1 cellular context compared by ENCODE assay signal in the genomic region with DNA sequence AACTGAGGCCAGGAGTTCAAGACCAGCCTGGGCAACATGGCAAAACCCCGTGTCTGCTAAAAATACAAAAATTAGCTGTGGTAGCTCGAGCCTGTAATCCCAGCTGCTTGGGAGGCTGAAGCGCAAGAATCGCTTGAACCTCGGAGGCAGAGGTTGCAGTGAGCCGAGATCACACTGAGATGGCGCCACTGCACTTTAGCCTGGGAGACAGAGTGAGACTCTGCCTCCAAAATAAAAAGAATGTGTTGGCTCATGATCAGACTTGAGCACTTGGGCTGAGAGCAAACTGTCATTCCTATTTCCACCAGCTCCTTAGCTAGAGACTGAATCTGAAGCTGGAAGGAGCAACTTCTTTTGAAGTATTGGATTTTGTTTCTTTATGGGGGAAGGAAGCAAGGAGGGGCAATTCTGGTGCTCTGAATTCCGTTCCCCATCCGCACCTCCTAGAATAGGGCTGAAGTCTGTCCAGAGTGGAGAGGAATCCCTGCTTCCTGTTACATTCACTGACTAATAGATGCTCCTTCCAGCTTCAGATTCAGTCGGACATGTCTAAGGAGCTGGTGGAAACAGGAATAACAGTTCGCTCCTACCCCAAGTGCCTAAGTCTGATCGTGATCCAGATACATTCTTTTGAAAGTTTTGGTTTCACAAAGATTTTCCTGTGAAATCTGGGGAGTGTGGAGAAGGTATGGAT.
TF ChIP-seq lines count a peak whose summit lies in the region.

No MANE protein-coding gene starts in this region.

TF ChIP-seq in GM12878, 131 proteins besides CTCF, POLR2A, EP300 and RAD21:
- TF ChIP-seq POLR2AphosphoS2 (IDR thresholded peaks at IDR 0.05; ENCODE audit: low read depth, low read length) (no peak), SMC3 (IDR thresholded peaks at IDR 0.05; ENCODE audit: borderline replicate concordance, low read length) (peak; percentile 26; the same call in 1 of the 2 replicates), TCF12 (IDR thresholded peaks at IDR 0.05; ENCODE audit: low read depth, low read length) (no peak)
- TF ChIP-seq, protein P1, sequence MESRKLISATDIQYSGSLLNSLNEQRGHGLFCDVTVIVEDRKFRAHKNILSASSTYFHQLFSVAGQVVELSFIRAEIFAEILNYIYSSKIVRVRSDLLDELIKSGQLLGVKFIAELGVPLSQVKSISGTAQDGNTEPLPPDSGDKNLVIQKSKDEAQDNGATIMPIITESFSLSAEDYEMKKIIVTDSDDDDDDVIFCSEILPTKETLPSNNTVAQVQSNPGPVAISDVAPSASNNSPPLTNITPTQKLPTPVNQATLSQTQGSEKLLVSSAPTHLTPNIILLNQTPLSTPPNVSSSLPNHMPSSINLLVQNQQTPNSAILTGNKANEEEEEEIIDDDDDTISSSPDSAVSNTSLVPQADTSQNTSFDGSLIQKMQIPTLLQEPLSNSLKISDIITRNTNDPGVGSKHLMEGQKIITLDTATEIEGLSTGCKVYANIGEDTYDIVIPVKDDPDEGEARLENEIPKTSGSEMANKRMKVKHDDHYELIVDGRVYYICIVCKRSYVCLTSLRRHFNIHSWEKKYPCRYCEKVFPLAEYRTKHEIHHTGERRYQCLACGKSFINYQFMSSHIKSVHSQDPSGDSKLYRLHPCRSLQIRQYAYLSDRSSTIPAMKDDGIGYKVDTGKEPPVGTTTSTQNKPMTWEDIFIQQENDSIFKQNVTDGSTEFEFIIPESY (IDR thresholded peaks at IDR 0.05): peak; percentile 99
- TF ChIP-seq, protein P2, sequence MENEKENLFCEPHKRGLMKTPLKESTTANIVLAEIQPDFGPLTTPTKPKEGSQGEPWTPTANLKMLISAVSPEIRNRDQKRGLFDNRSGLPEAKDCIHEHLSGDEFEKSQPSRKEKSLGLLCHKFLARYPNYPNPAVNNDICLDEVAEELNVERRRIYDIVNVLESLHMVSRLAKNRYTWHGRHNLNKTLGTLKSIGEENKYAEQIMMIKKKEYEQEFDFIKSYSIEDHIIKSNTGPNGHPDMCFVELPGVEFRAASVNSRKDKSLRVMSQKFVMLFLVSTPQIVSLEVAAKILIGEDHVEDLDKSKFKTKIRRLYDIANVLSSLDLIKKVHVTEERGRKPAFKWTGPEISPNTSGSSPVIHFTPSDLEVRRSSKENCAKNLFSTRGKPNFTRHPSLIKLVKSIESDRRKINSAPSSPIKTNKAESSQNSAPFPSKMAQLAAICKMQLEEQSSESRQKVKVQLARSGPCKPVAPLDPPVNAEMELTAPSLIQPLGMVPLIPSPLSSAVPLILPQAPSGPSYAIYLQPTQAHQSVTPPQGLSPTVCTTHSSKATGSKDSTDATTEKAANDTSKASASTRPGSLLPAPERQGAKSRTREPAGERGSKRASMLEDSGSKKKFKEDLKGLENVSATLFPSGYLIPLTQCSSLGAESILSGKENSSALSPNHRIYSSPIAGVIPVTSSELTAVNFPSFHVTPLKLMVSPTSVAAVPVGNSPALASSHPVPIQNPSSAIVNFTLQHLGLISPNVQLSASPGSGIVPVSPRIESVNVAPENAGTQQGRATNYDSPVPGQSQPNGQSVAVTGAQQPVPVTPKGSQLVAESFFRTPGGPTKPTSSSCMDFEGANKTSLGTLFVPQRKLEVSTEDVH (IDR thresholded peaks at IDR 0.05; ENCODE audit: low read depth, partially characterized antibody): peak; percentile 27
- TF ChIP-seq, protein P3, sequence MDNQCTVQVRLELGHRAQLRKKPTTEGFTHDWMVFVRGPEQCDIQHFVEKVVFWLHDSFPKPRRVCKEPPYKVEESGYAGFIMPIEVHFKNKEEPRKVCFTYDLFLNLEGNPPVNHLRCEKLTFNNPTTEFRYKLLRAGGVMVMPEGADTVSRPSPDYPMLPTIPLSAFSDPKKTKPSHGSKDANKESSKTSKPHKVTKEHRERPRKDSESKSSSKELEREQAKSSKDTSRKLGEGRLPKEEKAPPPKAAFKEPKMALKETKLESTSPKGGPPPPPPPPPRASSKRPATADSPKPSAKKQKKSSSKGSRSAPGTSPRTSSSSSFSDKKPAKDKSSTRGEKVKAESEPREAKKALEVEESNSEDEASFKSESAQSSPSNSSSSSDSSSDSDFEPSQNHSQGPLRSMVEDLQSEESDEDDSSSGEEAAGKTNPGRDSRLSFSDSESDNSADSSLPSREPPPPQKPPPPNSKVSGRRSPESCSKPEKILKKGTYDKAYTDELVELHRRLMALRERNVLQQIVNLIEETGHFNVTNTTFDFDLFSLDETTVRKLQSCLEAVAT (IDR thresholded peaks at IDR 0.05): peak; percentile 94
